ENCODE assay signal across 8 cellular contexts in the genomic region with DNA sequence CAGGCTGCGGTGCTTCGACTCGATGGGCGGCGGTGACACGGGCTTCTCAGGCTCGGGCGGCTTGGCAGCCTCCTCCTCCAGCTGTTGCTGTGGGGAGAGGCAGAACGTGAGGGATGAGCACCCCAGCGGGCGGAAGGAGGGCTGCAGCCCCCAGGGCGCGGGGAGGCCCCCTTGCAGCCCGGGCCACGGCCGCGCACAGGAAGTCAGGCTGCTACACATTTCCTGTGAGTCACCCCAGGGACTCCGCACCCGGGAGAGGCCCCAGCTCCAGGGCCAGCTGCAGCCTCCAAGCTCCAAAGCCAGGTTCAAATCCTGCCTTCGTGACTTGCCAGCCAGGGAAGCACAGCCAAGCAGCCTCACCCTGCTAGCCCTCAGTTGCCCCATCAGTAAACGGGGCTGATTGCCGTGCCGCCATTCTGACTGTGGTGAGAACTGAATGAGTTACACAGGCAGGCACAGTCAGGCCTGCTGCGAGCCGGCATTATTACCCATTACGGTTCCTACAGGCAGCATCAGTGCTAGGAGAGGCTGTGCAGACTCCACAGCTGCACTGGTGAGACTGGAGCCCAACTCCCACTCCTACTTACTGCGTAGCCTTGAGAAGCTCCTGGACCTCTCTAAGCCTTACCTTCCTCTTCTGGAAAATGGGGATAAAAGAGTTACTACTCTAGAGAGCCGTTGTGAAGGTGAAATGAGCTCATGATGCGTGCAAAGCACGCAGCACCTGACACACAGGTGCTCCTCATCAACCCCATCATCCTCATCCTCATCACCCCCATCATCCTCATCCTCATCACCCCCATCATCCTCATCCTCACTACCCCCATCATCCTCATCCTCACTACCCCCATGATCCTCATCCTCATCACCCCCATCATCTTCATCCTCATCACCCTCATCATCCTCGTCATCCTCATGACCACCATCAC.
DNase-seq lines count a peak whose midpoint lies in the region; ATAC-seq and TF ChIP-seq lines count a peak whose summit lies in the region.

No MANE protein-coding gene starts in this region.

- H3K27ac ChIP-seq in OCI-LY1 (ENCODE audit: low read depth, low read length, poor library complexity, severe bottlenecking) (peak overlapping the region; percentile 90), layer of hippocampus (ENCODE audit: low read depth, low read length) (peak overlapping the region; percentile 48), PC-9 (no peak overlapping the region)

- peak overlapping the region; percentile 89 for H3K27ac Mint-ChIP-seq in activated T-cell treated with anti-CD3 and anti-CD28 coated beads, Interleukin-2, amount 50 U/mL, for 24 hours

- H3K9ac ChIP-seq in OCI-LY1 (ENCODE audit: low read length) = peak overlapping the region; percentile 65

- H3F3A ChIP-seq in OCI-LY1 (ENCODE audit: insufficient read depth, low read length) (no peaks in the 10 kb centered on the region), PC-9 (ENCODE audit: insufficient read depth, low read depth) (peaks cover 40% of the 10 kb centered on the region)

- CTCF ChIA-PET in PC-9 (lab: Charles Lee) = no interaction called here

- H3K9me3 ChIP-seq in OCI-LY1 (ENCODE audit: low read length) = peaks cover 3% of the 10 kb centered on the region; the same call in 1 of the 2 replicates
- H3K9me3 ChIP-seq in PC-9 (ENCODE audit: insufficient read depth, low read depth) = no peaks in the 10 kb centered on the region; the same call in 1 of the 2 replicates

- H3K4me2 ChIP-seq in OCI-LY1 (ENCODE audit: low read length) (peak overlapping the region; percentile 78), PC-9 (no peak overlapping the region)

- H3K4me3 ChIP-seq in OCI-LY1 (ENCODE audit: low read depth, low read length, poor library complexity, severe bottlenecking) (peak overlapping the region; percentile 47), PC-9 (no peak overlapping the region)

- H3K4me1 Mint-ChIP-seq in activated T-cell treated with anti-CD3 and anti-CD28 coated beads, Interleukin-2, amount 50 U/mL, for 24 hours (ENCODE audit: low read depth) = peaks cover 49% of the 10 kb centered on the region

- ATAC-seq in GM18499 (IDR thresholded peaks at IDR 0.05; ENCODE audit: insufficient read depth, unreplicated experiment) = peak; percentile 83
- ATAC-seq in HG02678 (IDR thresholded peaks at IDR 0.05; ENCODE audit: unreplicated experiment) = peak; percentile 98

- no peaks in the 10 kb centered on the region for H3K27me3 Mint-ChIP-seq in activated T-cell treated with anti-CD3 and anti-CD28 coated beads, Interleukin-2, amount 50 U/mL, for 24 hours

- no peaks in the 10 kb centered on the region for H3K79me2 ChIP-seq in OCI-LY1 (ENCODE audit: insufficient read depth, low read length)
- H3K79me2 ChIP-seq in PC-9 (ENCODE audit: low read depth) = 0 out of 2 replicates have a peak, but pooled peaks cover 4% of the 10 kb centered on the region

- H3K36me3 ChIP-seq in OCI-LY1 (ENCODE audit: insufficient read depth, low read length) (peaks cover 34% of the 10 kb centered on the region), PC-9 (ENCODE audit: low read depth) (peaks cover 17% of the 10 kb centered on the region; the same call in 1 of the 2 replicates)

- H3K9me2 ChIP-seq in OCI-LY1 (ENCODE audit: low read depth, low read length) = no peaks in the 10 kb centered on the region
- H3K9me2 ChIP-seq in PC-9 (ENCODE audit: insufficient read depth) = no peaks in the 10 kb centered on the region

- BruUV-seq in PC-9 (replicated peaks; lab: Mats Ljungman, UMichigan) = no TSS peak

- TF ChIP-seq CTCF in OCI-LY1 (IDR thresholded peaks at IDR 0.05; ENCODE audit: low read length) = no peak
- no peak for TF ChIP-seq CTCF in PC-9 (conservative IDR thresholded peaks at IDR 0.05)

- H4K20me1 ChIP-seq in OCI-LY1 (ENCODE audit: insufficient read depth, low read length) (no peaks in the 10 kb centered on the region), PC-9 (ENCODE audit: insufficient read depth) (no peaks in the 10 kb centered on the region)

- peaks cover 72% of the 10 kb centered on the region for H3K36me3 Mint-ChIP-seq in activated T-cell treated with anti-CD3 and anti-CD28 coated beads, Interleukin-2, amount 50 U/mL, for 24 hours (ENCODE audit: low read depth)

- H3K4me1 ChIP-seq in OCI-LY1 (ENCODE audit: insufficient read depth, low read length, severe bottlenecking) = peaks cover 25% of the 10 kb centered on the region
- 0 out of 2 replicates have a peak, but pooled peaks cover 4% of the 10 kb centered on the region for H3K4me1 ChIP-seq in PC-9 (replicated peaks; ENCODE audit: insufficient read depth)

- H3K9me3 Mint-ChIP-seq in activated T-cell treated with anti-CD3 and anti-CD28 coated beads, Interleukin-2, amount 50 U/mL, for 24 hours = peaks cover 11% of the 10 kb centered on the region

- intact Hi-C loops in PC-9 (cut with micrococcal nuclease; ENCODE audit: unreplicated experiment) = no loop called here

- H2AFZ ChIP-seq in OCI-LY1 (ENCODE audit: low read length) (peak overlapping the region; percentile 61; the same call in 1 of the 2 replicates), PC-9 (no peak overlapping the region)

- DNase-seq in activated T-cell treated with anti-CD3 and anti-CD28 coated beads, Interleukin-2, amount 50 U/mL, for 24 hours = peak; percentile 88
- peak; percentile 66 to 82 for DNase-seq in stimulated activated CD8-positive, alpha-beta memory T cell treated with anti-CD3 and anti-CD28 coated beads, Interleukin-4, amount 100 ng/mL, for 4 hours (ENCODE audit: low read depth in 2 of 2, low spot score in 1 of 2)
- DNase-seq in PC-9 (no peak), LoVo (ENCODE audit: low spot score) (no peak)

- POLR2A ChIA-PET in PC-9 (lab: Charles Lee; ENCODE audit: unreplicated experiment) = no interaction called here

- H3K27me3 ChIP-seq in OCI-LY1 (ENCODE audit: insufficient read depth, low read length) = no peaks in the 10 kb centered on the region
- no peaks in the 10 kb centered on the region for H3K27me3 ChIP-seq in layer of hippocampus (ENCODE audit: control insufficient read depth, insufficient read depth, low read length)
- no peaks in the 10 kb centered on the region for H3K27me3 ChIP-seq in PC-9 (ENCODE audit: insufficient read depth, low read depth)

- peak overlapping the region; percentile 65 for H3K4me3 Mint-ChIP-seq in activated T-cell treated with anti-CD3 and anti-CD28 coated beads, Interleukin-2, amount 50 U/mL, for 24 hours

Comparison
In these comparisons a context has a peak if more than half of its experiments do, and no peak if none do; other contexts are left out.
1. DNase-seq: peak in activated T-cell treated with anti-CD3 and anti-CD28 coated beads, Interleukin-2, amount 50 U/mL, for 24 hours (single experiment) and stimulated activated CD8-positive, alpha-beta memory T cell treated with anti-CD3 and anti-CD28 coated beads, Interleukin-4, amount 100 ng/mL, for 4 hours (2 of 2); none in PC-9 (0 of 2) and LoVo (single experiment).